16 cellular contexts compared by ENCODE assay signal in genomic region chr2:150142561-150142960, GRCh38.
DNase-seq lines count a peak whose midpoint lies in the region; ATAC-seq and TF ChIP-seq lines count a peak whose summit lies in the region.
"Had no signal": no experiment of that assay in that cellular context is flagged by ENCODE, and none has a peak within 500 bp of the region (broad histone marks: within the 10 kb centered on the region; RNA-seq: fewer than 3 reads in every experiment).

No MANE protein-coding gene starts in this region.

- in situ Hi-C loops in brain microvascular endothelial cell (cut with HindIII; ENCODE audit: low pct_ligation_motif_present, low sequenced_read_pairs), result no loop called here

- peaks cover 0 to 8% (median 0%) of the 10 kb centered on the region in 11 experiments; a peak in 3 of 22 replicates for H3K36me3 ChIP-seq in BLaER1 treated with 17β-estradiol and CSF1 and Interleukin-3, amounts not matched to agents 10 nM and 100 nM
- H3K36me3 ChIP-seq in brain microvascular endothelial cell (replicated peaks), result no peaks in the 10 kb centered on the region
- H3K36me3 ChIP-seq: ascending aorta, heart left ventricle had no signal

- H3K4me1 ChIP-seq in BLaER1 treated with 17β-estradiol and CSF1 and Interleukin-3, amounts not matched to agents 10 nM and 100 nM, result peaks cover 12 to 81% (median 58%) of the 10 kb centered on the region in 10 experiments
- H3K4me1 ChIP-seq: ascending aorta, parathyroid adenoma had no signal

- H3K9ac ChIP-seq in BLaER1 treated with 17β-estradiol and CSF1 and Interleukin-3, amounts not matched to agents 10 nM and 100 nM, result peak overlapping the region in 1 of 11 experiments; percentile 66; a peak in 2 of 22 replicates
- H3K9ac ChIP-seq: parathyroid adenoma had no signal

- H3K27ac ChIP-seq in BLaER1 treated with 17β-estradiol and CSF1 and Interleukin-3, amounts not matched to agents 10 nM and 100 nM, result peak overlapping the region in 3 of 11 experiments; percentile 59 to 91 (median 60); a peak in 5 of 22 replicates
- peak overlapping the region; percentile 100 for H3K27ac ChIP-seq in brain microvascular endothelial cell
- H3K27ac ChIP-seq: ascending aorta, heart left ventricle, parathyroid adenoma had no signal

- H3K4me3 Mint-ChIP-seq in stimulated activated effector memory CD8-positive, alpha-beta T cell treated with anti-CD3 and anti-CD28 coated beads, Interleukin-12 subunit alpha, Interleukin-12 subunit beta, amount 100 ng/mL, for 72 hours, result no peak overlapping the region

- no peak overlapping the region for H3K4me3 ChIP-seq in BLaER1 treated with 17β-estradiol and CSF1 and Interleukin-3, amounts not matched to agents 10 nM and 100 nM
- no peak overlapping the region for H3K4me3 ChIP-seq in brain microvascular endothelial cell (ENCODE audit: low read depth, low read length)
- H3K4me3 ChIP-seq: ascending aorta, heart left ventricle had no signal

- no peak for ATAC-seq in stimulated activated effector memory CD8-positive, alpha-beta T cell treated with anti-CD3 and anti-CD28 coated beads, Interleukin-12 subunit alpha, Interleukin-12 subunit beta, amount 100 ng/mL, for 72 hours

- H3K27ac Mint-ChIP-seq in stimulated activated effector memory CD8-positive, alpha-beta T cell treated with anti-CD3 and anti-CD28 coated beads, Interleukin-12 subunit alpha, Interleukin-12 subunit beta, amount 100 ng/mL, for 72 hours, result no peak overlapping the region

- peak overlapping the region in 8 of 11 experiments; percentile 28 to 83 (median 58); a peak in 12 of 22 replicates for H3K4me2 ChIP-seq in BLaER1 treated with 17β-estradiol and CSF1 and Interleukin-3, amounts not matched to agents 10 nM and 100 nM

- H3K9me3 Mint-ChIP-seq in stimulated activated effector memory CD8-positive, alpha-beta T cell treated with anti-CD3 and anti-CD28 coated beads, Interleukin-12 subunit alpha, Interleukin-12 subunit beta, amount 100 ng/mL, for 72 hours, result peaks cover 10% of the 10 kb centered on the region

- no peaks in the 10 kb centered on the region for H4K20me1 ChIP-seq in BLaER1 treated with 17β-estradiol and CSF1 and Interleukin-3, amounts not matched to agents 10 nM and 100 nM

- peaks cover 25 to 45% (median 38%) of the 10 kb centered on the region in 11 experiments for H3K9me3 ChIP-seq in BLaER1 treated with 17β-estradiol and CSF1 and Interleukin-3, amounts not matched to agents 10 nM and 100 nM (replicated peaks in 1 of 11)

- no peaks in the 10 kb centered on the region for H3K36me3 Mint-ChIP-seq in stimulated activated effector memory CD8-positive, alpha-beta T cell treated with anti-CD3 and anti-CD28 coated beads, Interleukin-12 subunit alpha, Interleukin-12 subunit beta, amount 100 ng/mL, for 72 hours

- DNase-seq in NCI-H226 (peak; percentile 79), brain microvascular endothelial cell (no peak), foreskin melanocyte (peak; percentile 32), ecto neural progenitor cell (ENCODE audit: low spot score) (no peak), NCI-H187 (lab: John Stamatoyannopoulos, UW) (no peak)
- DNase-seq in stimulated activated CD4-positive, alpha-beta T cell treated with anti-CD3 and anti-CD28 coated beads, Interleukin-4, amount 100 ng/mL, for 24 hours, result no peak
- no peak for DNase-seq in stimulated activated effector memory CD8-positive, alpha-beta T cell treated with anti-CD3 and anti-CD28 coated beads, Interleukin-12 subunit alpha, Interleukin-12 subunit beta, amount 100 ng/mL, for 72 hours (ENCODE audit: low spot score in 2 of 2)
- DNase-seq: effector CD4-positive, alpha-beta T cell; GOT3; heart left ventricle; KG1; NCI-H1930; NCI-H526 had no signal

- H3K27me3 ChIP-seq in BLaER1 treated with 17β-estradiol and CSF1 and Interleukin-3, amounts not matched to agents 10 nM and 100 nM, result peaks cover 0 to 65% (median 0%) of the 10 kb centered on the region in 11 experiments; a peak in 6 of 22 replicates
- no peaks in the 10 kb centered on the region for H3K27me3 ChIP-seq in brain microvascular endothelial cell (replicated peaks)
- H3K27me3 ChIP-seq: ascending aorta, heart left ventricle had no signal

- H3K4me1 Mint-ChIP-seq in stimulated activated effector memory CD8-positive, alpha-beta T cell treated with anti-CD3 and anti-CD28 coated beads, Interleukin-12 subunit alpha, Interleukin-12 subunit beta, amount 100 ng/mL, for 72 hours, result no peaks in the 10 kb centered on the region

- no peak for TF ChIP-seq CTCF in brain microvascular endothelial cell (IDR thresholded peaks at IDR 0.05; ENCODE audit: low read depth, low read length, missing control alignments)

Comparison
In these comparisons a context has a peak if more than half of its experiments do, and no peak if none do; other contexts are left out.
1. DNase-seq: peak in NCI-H226 (single experiment) and foreskin melanocyte (single experiment); none in brain microvascular endothelial cell (single experiment), ecto neural progenitor cell (single experiment), NCI-H187 (0 of 2), stimulated activated CD4-positive, alpha-beta T cell treated with anti-CD3 and anti-CD28 coated beads, Interleukin-4, amount 100 ng/mL, for 24 hours (single experiment) and stimulated activated effector memory CD8-positive, alpha-beta T cell treated with anti-CD3 and anti-CD28 coated beads, Interleukin-12 subunit alpha, Interleukin-12 subunit beta, amount 100 ng/mL, for 72 hours (0 of 2).